ENCODE assay signal across 8 cellular contexts in genomic region chr11:47797633-47798032, GRCh38. TPM values are rescaled to one million over a fixed set of nuclear protein-coding genes. Genes with fewer than 3 reads are reported as not detected.
DNase-seq lines count a peak whose midpoint lies in the region; ATAC-seq, FAIRE-seq and TF ChIP-seq lines count a peak whose summit lies in the region.

No MANE protein-coding gene starts in this region.

- ATAC-seq in T-cell (replicated peaks in 1 of 4): peak in 3 of 4 experiments; percentile 47 to 67 (median 48)

- no peaks in the 10 kb centered on the region for H3K9me3 Mint-ChIP-seq in T-cell

- H3K36me3 Mint-ChIP-seq in T-cell: peaks cover 32% of the 10 kb centered on the region

- in situ Hi-C loops in G401 (cut with HindIII; ENCODE audit: low sequenced_read_pairs): no loop called here

- TF ChIP-seq CTCF in cardiac fibroblast (IDR thresholded peaks at IDR 0.05; ENCODE audit: low read depth, low read length): no peak

- no peak for DNase-seq in H54 (ENCODE audit: insufficient read length, low spot score)
- no peak for DNase-seq in T-cell
- peak; percentile 59 to 68 for DNase-seq in cardiac fibroblast (ENCODE audit: low read depth in 2 of 2)
- DNase-seq in stimulated activated CD4-positive, alpha-beta T cell treated with anti-CD3 and anti-CD28 coated beads, Interleukin-4, amount 100 ng/mL, for 24 hours: peak; percentile 73
- DNase-seq in amygdala (lab: John Stamatoyannopoulos, UW): no peak
- no peak for DNase-seq in DMS53 (lab: John Stamatoyannopoulos, UW)
- no peak for DNase-seq in G401 (ENCODE audit: low spot score)
- DNase-seq in HuH-7.5 (ENCODE audit: low spot score): no peak

- POLR2A ChIA-PET in T-cell (lab: Charles Lee): no interaction called here

- no peak overlapping the region for H3K27ac Mint-ChIP-seq in T-cell

- no peaks in the 10 kb centered on the region for H3K27me3 Mint-ChIP-seq in T-cell

- no peak overlapping the region for H3K4me3 Mint-ChIP-seq in T-cell

- no peak for TF ChIP-seq POLR2A in H54 (IDR thresholded peaks at IDR 0.05; ENCODE audit: low read depth, low read length)

- CTCF ChIA-PET in T-cell (lab: Charles Lee): interaction anchor here in 1 of 2 donors (0.8 kb wide), 1 partner anchor 9 kb away, joined by 3 read pairs; no protein-coding TSS in a partner anchor

- peaks cover 0 to 7% (median 4%) of the 10 kb centered on the region in 3 donors for H3K4me1 Mint-ChIP-seq in T-cell

- peak; percentile 58 for FAIRE-seq in H54 (lab: Jason Lieb, UNC)

- no peak overlapping the region for H3K4me3 ChIP-seq in cardiac fibroblast (replicated peaks in 1 of 2; ENCODE audit: low read depth in 2 of 2, low read length in 2 of 2)

RNA-seq across cellular contexts. Expression of gene FNBP4, which starts 30.5 kb away (rescaled TPM):
- 100 to 1,000 TPM; 249 to 308 (median 276) TPM for total RNA-seq in T-cell
- total RNA-seq in G401 (2014; rRNA removed; shearing (Covaris generic)): 57.4 and 126 TPM in 2 replicates

RNA-seq across cellular contexts. Expression of gene NUP160, which starts 50.5 kb away (rescaled TPM):
- 10 to 100 TPM; 47.1 to 65.6 (median 52.5) TPM for total RNA-seq in T-cell
- 38.5 and 61.9 TPM in 2 replicates for total RNA-seq in G401 (2014; rRNA removed; shearing (Covaris generic))

Comparison
In these comparisons a context has a peak if more than half of its experiments do, and no peak if none do; other contexts are left out.
1. DNase-seq: peak in cardiac fibroblast (2 of 2) and stimulated activated CD4-positive, alpha-beta T cell treated with anti-CD3 and anti-CD28 coated beads, Interleukin-4, amount 100 ng/mL, for 24 hours (single experiment); none in H54 (single experiment), T-cell (0 of 34), amygdala (0 of 56), DMS53 (single experiment), G401 (single experiment) and HuH-7.5 (single experiment).